8 cellular contexts compared by ENCODE assay signal in the genomic region with DNA sequence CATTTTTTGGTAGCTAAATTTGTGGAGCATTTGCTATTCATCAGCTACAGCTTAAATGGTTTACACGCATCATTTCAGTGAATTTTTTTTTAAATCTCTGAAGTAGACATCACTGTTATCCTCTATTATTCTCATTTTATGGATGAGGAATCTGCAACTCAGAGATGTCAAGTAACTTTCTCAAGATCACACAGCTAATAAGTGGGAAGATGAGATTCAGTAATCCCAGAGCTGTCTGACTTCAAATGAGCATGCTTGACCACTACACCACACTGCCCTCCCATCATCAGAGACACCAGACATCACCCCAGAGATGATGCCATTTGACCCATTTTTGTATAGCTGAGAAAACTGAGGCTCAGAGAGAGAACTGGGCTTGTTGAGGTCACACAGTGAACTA.
"Had no signal": no experiment of that assay in that cellular context is flagged by ENCODE, and none has a peak within 500 bp of the region (broad histone marks: within the 10 kb centered on the region; RNA-seq: fewer than 3 reads in every experiment).

No MANE protein-coding gene starts in this region.

- ATAC-seq: GM12878 had no signal

- FAIRE-seq: G401.6, GM12878, GM12891, GM12892, GM18507, GM19239 had no signal

- DNase-seq: GDM1, GF-D8 had no signal

- H3K4me3 ChIP-seq: GM12878 had no signal
